8 cellular contexts compared by ENCODE assay signal in genomic region chr2:216109962-216110614, GRCh38.
DNase-seq lines count a peak whose midpoint lies in the region; ATAC-seq, FAIRE-seq and TF ChIP-seq lines count a peak whose summit lies in the region.

No MANE protein-coding gene starts in this region.

- peaks cover 12% of the 10 kb centered on the region; the same call in 1 of the 2 replicates for H4K20me1 ChIP-seq in OCI-LY3 (ENCODE audit: insufficient read depth, low read length)

- peak; percentile 65 for FAIRE-seq in GM19239 (lab: Jason Lieb, UNC)

- H3K27ac ChIP-seq in OCI-LY3 (ENCODE audit: low read length) (peak overlapping the region; percentile 74), coronary artery (peak overlapping the region; percentile 73 to 85), mucosa of rectum (ENCODE audit: low read depth in 2 of 2, low read length in 2 of 2) (peak overlapping the region; percentile 85 to 92)

- H3K4me3 ChIP-seq in OCI-LY3 (ENCODE audit: low read length) (peak overlapping the region; percentile 96), coronary artery (peak overlapping the region; percentile 75), mucosa of rectum (ENCODE audit: low read length in 2 of 2) (peak overlapping the region; percentile 99)

- no peak overlapping the region for H2AFZ ChIP-seq in OCI-LY3 (ENCODE audit: low read depth, low read length)

- peak overlapping the region; percentile 87 for H3K4me2 ChIP-seq in OCI-LY3 (ENCODE audit: low read length)

- H3K36me3 ChIP-seq in OCI-LY3 (replicated peaks; ENCODE audit: low read depth, low read length) (peaks cover 36% of the 10 kb centered on the region), mucosa of rectum (ENCODE audit: control insufficient read depth in 2 of 2, insufficient read depth in 2 of 2, low read length in 2 of 2) (peaks cover 25 to 38% of the 10 kb centered on the region in 2 donors)

- peak overlapping the region; percentile 98 for H3K9ac ChIP-seq in OCI-LY3 (ENCODE audit: low read length)
- H3K9ac ChIP-seq in mucosa of rectum (ENCODE audit: low read depth in 1 of 2, low read length in 2 of 2) = peak overlapping the region; percentile 86 to 99

- H3K27me3 ChIP-seq in OCI-LY3 (ENCODE audit: low read depth, low read length) = no peaks in the 10 kb centered on the region
- H3K27me3 ChIP-seq in mucosa of rectum (ENCODE audit: control insufficient read depth in 2 of 2, insufficient read depth in 2 of 2, low read length in 2 of 2) = no peaks in the 10 kb centered on the region

- H3K9me3 ChIP-seq in OCI-LY3 (ENCODE audit: insufficient read depth, low read length) (no peaks in the 10 kb centered on the region), mucosa of rectum (ENCODE audit: control insufficient read depth in 2 of 2, low read length in 2 of 2) (no peaks in the 10 kb centered on the region)

- no peak for ATAC-seq in GM21528 (IDR thresholded peaks at IDR 0.05; ENCODE audit: low FRiP score, unreplicated experiment)
- ATAC-seq in HG02759 (IDR thresholded peaks at IDR 0.05; ENCODE audit: unreplicated experiment) = no peak

- DNase-seq in Ammon's horn (ENCODE audit: low spot score) (peak; percentile 44), GM19239 (ENCODE audit: insufficient read length, low spot score) (no peak), coronary artery (ENCODE audit: low spot score) (no peak)
- DNase-seq in stimulated activated CD4-positive, alpha-beta T cell treated with anti-CD3 and anti-CD28 coated beads, Interleukin-1b, Interleukin-23, amount 100 ng/mL, for 48 hours = no peak

- peaks cover 51% of the 10 kb centered on the region for H3K79me2 ChIP-seq in OCI-LY3 (ENCODE audit: low read length)

- TF ChIP-seq CTCF in OCI-LY3 (IDR thresholded peaks at IDR 0.05; ENCODE audit: low read depth, low read length) (peak; percentile 54), coronary artery (IDR thresholded peaks at IDR 0.05) (no peak)

- H3K4me1 ChIP-seq in OCI-LY3 (ENCODE audit: low read length) (peaks cover 50% of the 10 kb centered on the region), mucosa of rectum (ENCODE audit: control insufficient read depth in 2 of 2, insufficient read depth in 2 of 2, low read length in 2 of 2) (peaks cover 12 to 16% of the 10 kb centered on the region in 2 donors)
